1 cellular context compared by ENCODE assay signal in the genomic region with DNA sequence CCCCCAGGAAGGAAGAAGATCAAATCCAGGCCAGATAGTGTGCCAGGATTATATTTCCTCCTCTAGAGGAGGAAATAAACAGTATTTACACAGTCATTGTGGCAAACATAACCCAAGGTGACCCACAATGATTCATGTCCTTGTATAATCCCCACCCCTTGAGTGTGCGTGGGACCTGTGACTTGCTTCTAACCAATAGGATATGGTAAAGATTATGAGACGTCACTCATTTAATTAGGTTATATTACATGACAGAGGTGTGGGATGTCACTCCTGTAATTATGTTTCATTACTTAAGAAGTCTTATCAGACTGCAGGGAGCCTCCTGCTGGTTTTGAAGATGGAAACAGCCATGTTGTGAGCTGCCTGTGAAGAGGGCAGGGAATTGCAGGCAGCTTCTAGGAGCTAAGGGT.
TF ChIP-seq lines count a peak whose summit lies in the region.

No MANE protein-coding gene starts in this region.

TF ChIP-seq in GM23338, 12 proteins besides CTCF, POLR2A, EP300 and RAD21 (continued from another document):
- TF ChIP-seq, protein P1, sequence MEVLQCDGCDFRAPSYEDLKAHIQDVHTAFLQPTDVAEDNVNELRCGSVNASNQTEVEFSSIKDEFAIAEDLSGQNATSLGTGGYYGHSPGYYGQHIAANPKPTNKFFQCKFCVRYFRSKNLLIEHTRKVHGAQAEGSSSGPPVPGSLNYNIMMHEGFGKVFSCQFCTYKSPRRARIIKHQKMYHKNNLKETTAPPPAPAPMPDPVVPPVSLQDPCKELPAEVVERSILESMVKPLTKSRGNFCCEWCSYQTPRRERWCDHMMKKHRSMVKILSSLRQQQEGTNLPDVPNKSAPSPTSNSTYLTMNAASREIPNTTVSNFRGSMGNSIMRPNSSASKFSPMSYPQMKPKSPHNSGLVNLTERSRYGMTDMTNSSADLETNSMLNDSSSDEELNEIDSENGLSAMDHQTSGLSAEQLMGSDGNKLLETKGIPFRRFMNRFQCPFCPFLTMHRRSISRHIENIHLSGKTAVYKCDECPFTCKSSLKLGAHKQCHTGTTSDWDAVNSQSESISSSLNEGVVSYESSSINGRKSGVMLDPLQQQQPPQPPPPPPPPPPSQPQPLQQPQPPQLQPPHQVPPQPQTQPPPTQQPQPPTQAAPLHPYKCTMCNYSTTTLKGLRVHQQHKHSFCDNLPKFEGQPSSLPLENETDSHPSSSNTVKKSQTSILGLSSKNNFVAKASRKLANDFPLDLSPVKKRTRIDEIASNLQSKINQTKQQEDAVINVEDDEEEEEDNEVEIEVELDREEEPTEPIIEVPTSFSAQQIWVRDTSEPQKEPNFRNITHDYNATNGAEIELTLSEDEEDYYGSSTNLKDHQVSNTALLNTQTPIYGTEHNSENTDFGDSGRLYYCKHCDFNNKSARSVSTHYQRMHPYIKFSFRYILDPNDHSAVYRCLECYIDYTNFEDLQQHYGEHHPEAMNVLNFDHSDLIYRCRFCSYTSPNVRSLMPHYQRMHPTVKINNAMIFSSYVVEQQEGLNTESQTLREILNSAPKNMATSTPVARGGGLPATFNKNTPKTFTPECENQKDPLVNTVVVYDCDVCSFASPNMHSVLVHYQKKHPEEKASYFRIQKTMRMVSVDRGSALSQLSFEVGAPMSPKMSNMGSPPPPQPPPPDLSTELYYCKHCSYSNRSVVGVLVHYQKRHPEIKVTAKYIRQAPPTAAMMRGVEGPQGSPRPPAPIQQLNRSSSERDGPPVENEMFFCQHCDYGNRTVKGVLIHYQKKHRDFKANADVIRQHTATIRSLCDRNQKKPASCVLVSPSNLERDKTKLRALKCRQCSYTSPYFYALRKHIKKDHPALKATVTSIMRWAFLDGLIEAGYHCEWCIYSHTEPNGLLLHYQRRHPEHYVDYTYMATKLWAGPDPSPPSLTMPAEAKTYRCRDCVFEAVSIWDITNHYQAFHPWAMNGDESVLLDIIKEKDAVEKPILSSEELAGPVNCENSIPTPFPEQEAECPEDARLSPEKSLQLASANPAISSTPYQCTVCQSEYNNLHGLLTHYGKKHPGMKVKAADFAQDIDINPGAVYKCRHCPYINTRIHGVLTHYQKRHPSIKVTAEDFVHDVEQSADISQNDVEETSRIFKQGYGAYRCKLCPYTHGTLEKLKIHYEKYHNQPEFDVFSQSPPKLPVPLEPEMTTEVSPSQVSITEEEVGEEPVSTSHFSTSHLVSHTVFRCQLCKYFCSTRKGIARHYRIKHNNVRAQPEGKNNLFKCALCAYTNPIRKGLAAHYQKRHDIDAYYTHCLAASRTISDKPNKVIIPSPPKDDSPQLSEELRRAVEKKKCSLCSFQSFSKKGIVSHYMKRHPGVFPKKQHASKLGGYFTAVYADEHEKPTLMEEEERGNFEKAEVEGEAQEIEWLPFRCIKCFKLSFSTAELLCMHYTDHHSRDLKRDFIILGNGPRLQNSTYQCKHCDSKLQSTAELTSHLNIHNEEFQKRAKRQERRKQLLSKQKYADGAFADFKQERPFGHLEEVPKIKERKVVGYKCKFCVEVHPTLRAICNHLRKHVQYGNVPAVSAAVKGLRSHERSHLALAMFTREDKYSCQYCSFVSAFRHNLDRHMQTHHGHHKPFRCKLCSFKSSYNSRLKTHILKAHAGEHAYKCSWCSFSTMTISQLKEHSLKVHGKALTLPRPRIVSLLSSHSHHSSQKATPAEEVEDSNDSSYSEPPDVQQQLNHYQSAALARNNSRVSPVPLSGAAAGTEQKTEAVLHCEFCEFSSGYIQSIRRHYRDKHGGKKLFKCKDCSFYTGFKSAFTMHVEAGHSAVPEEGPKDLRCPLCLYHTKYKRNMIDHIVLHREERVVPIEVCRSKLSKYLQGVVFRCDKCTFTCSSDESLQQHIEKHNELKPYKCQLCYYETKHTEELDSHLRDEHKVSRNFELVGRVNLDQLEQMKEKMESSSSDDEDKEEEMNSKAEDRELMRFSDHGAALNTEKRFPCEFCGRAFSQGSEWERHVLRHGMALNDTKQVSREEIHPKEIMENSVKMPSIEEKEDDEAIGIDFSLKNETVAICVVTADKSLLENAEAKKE (CRISPR knock-in tag; IDR thresholded peaks at IDR 0.05) = no peak
- no peak for TF ChIP-seq EZH2 (IDR thresholded peaks at IDR 0.05; ENCODE audit: low read depth, unreplicated experiment)
- TF ChIP-seq POLR2AphosphoS5 (IDR thresholded peaks at IDR 0.05; ENCODE audit: low read depth) = no peak
- no peak for TF ChIP-seq NANOG (IDR thresholded peaks at IDR 0.05; ENCODE audit: borderline replicate concordance)
- TF ChIP-seq ZNF331 (CRISPR knock-in tag; IDR thresholded peaks at IDR 0.05; ENCODE audit: low read depth) = no peak
- TF ChIP-seq, protein P2, sequence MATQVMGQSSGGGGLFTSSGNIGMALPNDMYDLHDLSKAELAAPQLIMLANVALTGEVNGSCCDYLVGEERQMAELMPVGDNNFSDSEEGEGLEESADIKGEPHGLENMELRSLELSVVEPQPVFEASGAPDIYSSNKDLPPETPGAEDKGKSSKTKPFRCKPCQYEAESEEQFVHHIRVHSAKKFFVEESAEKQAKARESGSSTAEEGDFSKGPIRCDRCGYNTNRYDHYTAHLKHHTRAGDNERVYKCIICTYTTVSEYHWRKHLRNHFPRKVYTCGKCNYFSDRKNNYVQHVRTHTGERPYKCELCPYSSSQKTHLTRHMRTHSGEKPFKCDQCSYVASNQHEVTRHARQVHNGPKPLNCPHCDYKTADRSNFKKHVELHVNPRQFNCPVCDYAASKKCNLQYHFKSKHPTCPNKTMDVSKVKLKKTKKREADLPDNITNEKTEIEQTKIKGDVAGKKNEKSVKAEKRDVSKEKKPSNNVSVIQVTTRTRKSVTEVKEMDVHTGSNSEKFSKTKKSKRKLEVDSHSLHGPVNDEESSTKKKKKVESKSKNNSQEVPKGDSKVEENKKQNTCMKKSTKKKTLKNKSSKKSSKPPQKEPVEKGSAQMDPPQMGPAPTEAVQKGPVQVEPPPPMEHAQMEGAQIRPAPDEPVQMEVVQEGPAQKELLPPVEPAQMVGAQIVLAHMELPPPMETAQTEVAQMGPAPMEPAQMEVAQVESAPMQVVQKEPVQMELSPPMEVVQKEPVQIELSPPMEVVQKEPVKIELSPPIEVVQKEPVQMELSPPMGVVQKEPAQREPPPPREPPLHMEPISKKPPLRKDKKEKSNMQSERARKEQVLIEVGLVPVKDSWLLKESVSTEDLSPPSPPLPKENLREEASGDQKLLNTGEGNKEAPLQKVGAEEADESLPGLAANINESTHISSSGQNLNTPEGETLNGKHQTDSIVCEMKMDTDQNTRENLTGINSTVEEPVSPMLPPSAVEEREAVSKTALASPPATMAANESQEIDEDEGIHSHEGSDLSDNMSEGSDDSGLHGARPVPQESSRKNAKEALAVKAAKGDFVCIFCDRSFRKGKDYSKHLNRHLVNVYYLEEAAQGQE (IDR thresholded peaks at IDR 0.05; ENCODE audit: unreplicated experiment) = no peak
